Comparison of ENCODE assay signal across 8 cellular contexts in the genomic region with DNA sequence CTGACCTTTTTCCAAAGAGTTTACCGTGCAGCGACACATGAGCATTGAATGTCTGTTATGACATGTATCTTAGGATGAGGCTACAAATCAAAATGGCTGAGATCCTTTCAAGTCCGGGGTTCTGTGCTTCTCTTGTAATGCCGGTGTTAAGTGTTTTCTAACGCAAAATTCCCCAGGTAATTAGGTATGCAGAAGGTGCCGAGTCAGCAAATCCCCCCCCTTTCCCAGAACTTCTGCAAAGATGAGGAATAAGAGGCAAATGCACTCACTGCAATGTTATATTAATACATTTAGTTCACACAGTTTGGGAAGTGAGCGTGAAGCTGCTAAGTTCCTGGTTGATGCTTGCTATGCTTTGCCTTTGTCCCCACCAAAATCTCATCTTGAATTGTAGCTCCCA.
"Had no signal": no experiment of that assay in that cellular context is flagged by ENCODE, and none has a peak within 500 bp of the region (broad histone marks: within the 10 kb centered on the region; RNA-seq: fewer than 3 reads in every experiment).

No MANE protein-coding gene starts in this region.

- ATAC-seq: GM23338, HCT116 had no signal

- H3K4me3 ChIP-seq: GM23338, HAP-1 had no signal

- FAIRE-seq: HTR-8/SVneo had no signal

- H3K9ac ChIP-seq: KMS-11 had no signal

- H3K36me3 ChIP-seq: HAP-1 had no signal

- DNase-seq: H7, HFFc6, KBM-7 had no signal

- H3K4me2 ChIP-seq: GM23338, KMS-11 had no signal

- H3K27ac ChIP-seq: KMS-11 had no signal

- H2AFZ ChIP-seq: GM23338 had no signal
